1 cellular context compared by ENCODE assay signal in the genomic region with DNA sequence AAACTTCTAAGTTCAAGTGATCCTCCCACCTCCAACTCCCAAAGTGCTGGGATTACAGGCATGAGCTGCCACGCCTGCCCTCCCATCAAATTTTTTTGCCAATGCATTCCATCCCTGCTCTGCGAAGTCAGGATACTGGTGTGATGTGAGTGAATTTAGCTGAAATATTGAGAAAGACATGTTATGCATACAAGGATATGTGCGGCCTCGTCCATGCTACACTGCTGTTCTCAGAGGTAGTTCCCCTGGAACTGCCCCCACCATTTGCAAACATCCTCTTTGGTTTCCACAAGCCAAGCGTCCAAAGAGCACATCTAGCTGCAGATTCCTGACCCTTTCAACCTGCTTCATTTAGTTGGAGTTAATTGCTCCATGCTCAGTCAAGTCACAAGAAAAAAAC.
A peak's percentile ranks its signal among the peaks of the same experiment; 100 is the strongest.
TF ChIP-seq lines count a peak whose summit lies in the region.

No MANE protein-coding gene starts in this region.

TF ChIP-seq in HepG2, 621 proteins besides CTCF, POLR2A, EP300 and RAD21 (continued from another document):
- TF ChIP-seq, protein P1, sequence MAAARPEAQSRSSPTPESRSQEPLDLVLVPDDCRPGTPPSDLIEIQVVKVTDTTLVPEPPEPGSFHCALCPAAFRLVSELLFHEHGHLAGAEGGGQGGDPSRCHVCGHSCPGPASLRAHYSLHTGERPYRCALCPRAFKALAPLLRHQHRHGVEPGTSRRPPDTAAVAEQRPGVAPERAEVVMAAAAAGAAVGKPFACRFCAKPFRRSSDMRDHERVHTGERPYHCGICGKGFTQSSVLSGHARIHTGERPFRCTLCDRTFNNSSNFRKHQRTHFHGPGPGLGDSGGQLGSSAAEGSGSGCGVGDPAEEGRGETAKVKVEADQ (CRISPR knock-in tag; IDR thresholded peaks at IDR 0.05; ENCODE audit: borderline replicate concordance), result no peak
- TF ChIP-seq ZNF766 (CRISPR knock-in tag; IDR thresholded peaks at IDR 0.05; ENCODE audit: borderline replicate concordance) (no peak), EED (CRISPR knock-in tag; IDR thresholded peaks at IDR 0.05) (no peak), XRCC5 (optimal IDR thresholded peaks at IDR 0.05; ENCODE audit: low read length) (no peak), MED1 (CRISPR knock-in tag; IDR thresholded peaks at IDR 0.05) (0 out of 2 replicates have a peak, but pooled peaks have one; percentile 29), POLR2AphosphoS2 (IDR thresholded peaks at IDR 0.05; ENCODE audit: low read depth, low read length) (no peak), ZNF446 (CRISPR knock-in tag; IDR thresholded peaks at IDR 0.05) (no peak), ZNF501 (CRISPR knock-in tag; IDR thresholded peaks at IDR 0.05) (no peak)
- TF ChIP-seq, protein P2, sequence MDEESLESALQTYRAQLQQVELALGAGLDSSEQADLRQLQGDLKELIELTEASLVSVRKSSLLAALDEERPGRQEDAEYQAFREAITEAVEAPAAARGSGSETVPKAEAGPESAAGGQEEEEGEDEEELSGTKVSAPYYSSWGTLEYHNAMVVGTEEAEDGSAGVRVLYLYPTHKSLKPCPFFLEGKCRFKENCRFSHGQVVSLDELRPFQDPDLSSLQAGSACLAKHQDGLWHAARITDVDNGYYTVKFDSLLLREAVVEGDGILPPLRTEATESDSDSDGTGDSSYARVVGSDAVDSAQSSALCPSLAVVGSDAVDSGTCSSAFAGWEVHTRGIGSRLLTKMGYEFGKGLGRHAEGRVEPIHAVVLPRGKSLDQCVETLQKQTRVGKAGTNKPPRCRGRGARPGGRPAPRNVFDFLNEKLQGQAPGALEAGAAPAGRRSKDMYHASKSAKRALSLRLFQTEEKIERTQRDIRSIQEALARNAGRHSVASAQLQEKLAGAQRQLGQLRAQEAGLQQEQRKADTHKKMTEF (CRISPR knock-in tag; IDR thresholded peaks at IDR 0.05), result 0 out of 2 replicates have a peak, but pooled peaks have one; percentile 34
- TF ChIP-seq, protein P3, sequence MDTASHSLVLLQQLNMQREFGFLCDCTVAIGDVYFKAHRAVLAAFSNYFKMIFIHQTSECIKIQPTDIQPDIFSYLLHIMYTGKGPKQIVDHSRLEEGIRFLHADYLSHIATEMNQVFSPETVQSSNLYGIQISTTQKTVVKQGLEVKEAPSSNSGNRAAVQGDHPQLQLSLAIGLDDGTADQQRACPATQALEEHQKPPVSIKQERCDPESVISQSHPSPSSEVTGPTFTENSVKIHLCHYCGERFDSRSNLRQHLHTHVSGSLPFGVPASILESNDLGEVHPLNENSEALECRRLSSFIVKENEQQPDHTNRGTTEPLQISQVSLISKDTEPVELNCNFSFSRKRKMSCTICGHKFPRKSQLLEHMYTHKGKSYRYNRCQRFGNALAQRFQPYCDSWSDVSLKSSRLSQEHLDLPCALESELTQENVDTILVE (CRISPR knock-in tag; IDR thresholded peaks at IDR 0.05), result no peak
- TF ChIP-seq, protein P4, sequence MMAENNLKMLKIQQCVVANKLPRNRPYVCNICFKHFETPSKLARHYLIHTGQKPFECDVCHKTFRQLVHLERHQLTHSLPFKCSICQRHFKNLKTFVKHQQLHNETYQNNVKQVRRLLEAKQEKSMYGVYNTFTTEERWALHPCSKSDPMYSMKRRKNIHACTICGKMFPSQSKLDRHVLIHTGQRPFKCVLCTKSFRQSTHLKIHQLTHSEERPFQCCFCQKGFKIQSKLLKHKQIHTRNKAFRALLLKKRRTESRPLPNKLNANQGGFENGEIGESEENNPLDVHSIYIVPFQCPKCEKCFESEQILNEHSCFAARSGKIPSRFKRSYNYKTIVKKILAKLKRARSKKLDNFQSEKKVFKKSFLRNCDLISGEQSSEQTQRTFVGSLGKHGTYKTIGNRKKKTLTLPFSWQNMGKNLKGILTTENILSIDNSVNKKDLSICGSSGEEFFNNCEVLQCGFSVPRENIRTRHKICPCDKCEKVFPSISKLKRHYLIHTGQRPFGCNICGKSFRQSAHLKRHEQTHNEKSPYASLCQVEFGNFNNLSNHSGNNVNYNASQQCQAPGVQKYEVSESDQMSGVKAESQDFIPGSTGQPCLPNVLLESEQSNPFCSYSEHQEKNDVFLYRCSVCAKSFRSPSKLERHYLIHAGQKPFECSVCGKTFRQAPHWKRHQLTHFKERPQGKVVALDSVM (CRISPR knock-in tag; IDR thresholded peaks at IDR 0.05), result 0 out of 2 replicates have a peak, but pooled peaks have one; percentile 16
- TF ChIP-seq, protein P5, sequence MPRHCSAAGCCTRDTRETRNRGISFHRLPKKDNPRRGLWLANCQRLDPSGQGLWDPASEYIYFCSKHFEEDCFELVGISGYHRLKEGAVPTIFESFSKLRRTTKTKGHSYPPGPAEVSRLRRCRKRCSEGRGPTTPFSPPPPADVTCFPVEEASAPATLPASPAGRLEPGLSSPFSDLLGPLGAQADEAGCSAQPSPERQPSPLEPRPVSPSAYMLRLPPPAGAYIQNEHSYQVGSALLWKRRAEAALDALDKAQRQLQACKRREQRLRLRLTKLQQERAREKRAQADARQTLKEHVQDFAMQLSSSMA (CRISPR knock-in tag; IDR thresholded peaks at IDR 0.05), result no peak
